35 cellular contexts compared by ENCODE assay signal in the genomic region with DNA sequence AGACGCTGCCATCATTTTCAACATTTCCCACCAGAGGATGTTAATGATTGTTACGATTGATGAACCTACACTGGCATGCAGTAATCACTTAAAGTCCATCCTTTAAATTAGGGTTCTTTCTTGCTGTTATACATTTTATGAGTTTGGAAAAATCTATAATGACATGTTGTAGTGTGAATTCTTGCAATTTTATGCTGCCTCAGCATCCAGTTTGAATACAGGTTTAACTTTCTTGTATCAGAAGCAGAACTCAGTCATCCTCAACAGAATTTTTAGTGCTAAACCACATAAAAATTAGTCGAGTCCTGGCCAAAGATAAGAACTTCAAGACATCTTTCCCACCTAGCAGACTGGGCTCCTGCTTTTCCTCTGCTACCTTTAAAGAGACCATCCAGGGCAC.
"Had no signal": no experiment of that assay in that cellular context is flagged by ENCODE, and none has a peak within 500 bp of the region (broad histone marks: within the 10 kb centered on the region; RNA-seq: fewer than 3 reads in every experiment).

No MANE protein-coding gene starts in this region.

- H3K4me3 ChIP-seq: MG63 had no signal

- H3K9me3 ChIP-seq: MG63 had no signal

- H3K36me3 ChIP-seq: MG63 had no signal

- DNase-seq: Karpas-422, Kasumi-1, MG63, MM.1S, MV-4-11, NCI-H1048, NCI-H1092, NCI-H1092 treated with DMSO at 0.1 percent for 48 hours, NCI-H1105, NCI-H1105 treated with DMSO at 0.1 percent for 48 hours, NCI-H1417, NCI-H1417 treated with DMSO at 0.1 percent for 48 hours, NCI-H1436, NCI-H1436 treated with DMSO at 0.1 percent for 48 hours, NCI-H146, NCI-H1694, NCI-H1694 treated with DMSO at 0.1 percent for 48 hours, NCI-H187, NCI-H187 treated with DMSO at 0.1 percent for 48 hours, NCI-H1930, NCI-H2029, NCI-H2029 treated with DMSO at 0.1 percent for 48 hours, NCI-H2081, NCI-H2081 treated with DMSO at 0.1 percent for 48 hours, NCI-H2107, NCI-H2171, NCI-H2171 treated with DMSO at 0.1 percent for 48 hours, NCI-H2227 treated with DMSO at 0.1 percent for 48 hours, NCI-H226, NCI-H345, NCI-H446, NCI-H446 treated with DMSO at 0.1 percent for 48 hours, NCI-H510A, NCI-H510A treated with DMSO at 0.1 percent for 48 hours, NCI-H524 had no signal
